1 cellular context compared by ENCODE assay signal in the genomic region with DNA sequence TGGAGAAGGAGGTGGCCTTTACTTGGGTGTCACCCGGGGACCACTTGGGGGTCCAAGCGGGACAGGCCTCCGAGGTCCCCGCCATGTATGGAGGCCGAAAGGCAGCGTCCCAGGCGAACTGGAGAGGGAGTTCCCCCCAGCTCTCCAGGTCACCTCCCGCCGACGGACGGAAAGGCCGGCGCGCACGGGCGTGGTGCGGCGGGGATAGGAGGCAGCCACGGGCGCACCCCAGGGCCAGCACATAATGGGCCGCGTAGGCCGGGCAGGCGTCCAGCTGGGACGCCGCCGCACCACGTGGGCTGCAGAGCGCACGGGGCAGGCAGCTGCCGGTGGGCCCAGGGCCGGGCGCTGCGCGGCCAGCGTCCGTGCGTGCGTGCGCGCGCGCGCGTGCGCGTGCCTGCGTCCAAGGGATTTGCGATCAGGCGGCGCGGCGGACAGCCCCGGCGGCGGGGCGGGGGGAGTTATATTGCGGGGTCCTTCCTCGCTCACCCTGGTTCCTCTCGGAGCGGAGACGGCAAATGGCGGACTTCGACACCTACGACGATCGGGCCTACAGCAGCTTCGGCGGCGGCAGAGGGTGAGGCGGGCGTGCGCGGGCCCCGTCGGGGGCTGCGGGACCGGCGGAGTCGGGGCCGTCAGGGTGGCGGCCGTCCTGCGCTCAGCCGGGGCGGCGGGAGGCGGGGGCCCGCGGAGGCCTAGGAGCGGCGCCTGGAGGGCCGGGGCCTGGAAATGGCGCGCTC.
TF ChIP-seq lines count a peak whose summit lies in the region.

A gene (plus strand): TSS at position 491 of the 740 bp plus-strand sequence. CDS start 28 bp downstream, at position 519.

TF ChIP-seq in K562, 482 proteins besides CTCF, POLR2A, EP300 and RAD21 (continued from another document and continues in another):
- no peak for TF ChIP-seq KLF6 (CRISPR knock-in tag; IDR thresholded peaks at IDR 0.05; ENCODE audit: borderline replicate concordance)
- TF ChIP-seq CBX2 (IDR thresholded peaks at IDR 0.05; ENCODE audit: insufficient read depth, low read length, poor library complexity, severe bottlenecking) = no peak
- TF ChIP-seq CEBPG (CRISPR knock-in tag; IDR thresholded peaks at IDR 0.05) = no peak; the same call in 1 of the 2 replicates
- no peak for TF ChIP-seq CEBPG (tag; conservative IDR thresholded peaks at IDR 0.05 in 1 of 2, IDR thresholded peaks at IDR 0.05 in 1 of 2)
- no peak for TF ChIP-seq SMARCC2 (IDR thresholded peaks at IDR 0.05; ENCODE audit: low read depth)
- TF ChIP-seq, protein P1, sequence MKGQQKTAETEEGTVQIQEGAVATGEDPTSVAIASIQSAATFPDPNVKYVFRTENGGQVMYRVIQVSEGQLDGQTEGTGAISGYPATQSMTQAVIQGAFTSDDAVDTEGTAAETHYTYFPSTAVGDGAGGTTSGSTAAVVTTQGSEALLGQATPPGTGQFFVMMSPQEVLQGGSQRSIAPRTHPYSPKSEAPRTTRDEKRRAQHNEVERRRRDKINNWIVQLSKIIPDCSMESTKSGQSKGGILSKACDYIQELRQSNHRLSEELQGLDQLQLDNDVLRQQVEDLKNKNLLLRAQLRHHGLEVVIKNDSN (CRISPR knock-in tag; IDR thresholded peaks at IDR 0.05) = peak; percentile 90
- TF ChIP-seq ZNF121 (CRISPR knock-in tag; conservative IDR thresholded peaks at IDR 0.05) = peak; percentile 36; the same call in 1 of the 2 replicates
- TF ChIP-seq MCM3 (IDR thresholded peaks at IDR 0.05) = no peak
- TF ChIP-seq MTA3 (IDR thresholded peaks at IDR 0.05; ENCODE audit: borderline replicate concordance) = peak; percentile 94
- peak; percentile 68; the same call in 1 of the 2 replicates for TF ChIP-seq E2F3 (CRISPR knock-in tag; IDR thresholded peaks at IDR 0.05)
- no peak for TF ChIP-seq CHCHD3 (CRISPR knock-in tag; IDR thresholded peaks at IDR 0.05)
- TF ChIP-seq ZNF695 (CRISPR knock-in tag; IDR thresholded peaks at IDR 0.05) = 0 out of 2 replicates have a peak, but pooled peaks have one; percentile 58
- TF ChIP-seq SRF (CRISPR knock-in tag; IDR thresholded peaks at IDR 0.05) = 0 out of 4 replicates have a peak, but pooled peaks of 1 of the 2 experiments have one; percentile 48
- no peak for TF ChIP-seq RFX1 (IDR thresholded peaks at IDR 0.05)
- peak; percentile 97 for TF ChIP-seq RBBP5 (IDR thresholded peaks at IDR 0.05; ENCODE audit: borderline replicate concordance, insufficient read depth, low read length, poor library complexity, severe bottlenecking)
- peak; percentile 60; the same call in 1 of the 2 replicates for TF ChIP-seq RNF2 (IDR thresholded peaks at IDR 0.05)
- TF ChIP-seq, protein P2, sequence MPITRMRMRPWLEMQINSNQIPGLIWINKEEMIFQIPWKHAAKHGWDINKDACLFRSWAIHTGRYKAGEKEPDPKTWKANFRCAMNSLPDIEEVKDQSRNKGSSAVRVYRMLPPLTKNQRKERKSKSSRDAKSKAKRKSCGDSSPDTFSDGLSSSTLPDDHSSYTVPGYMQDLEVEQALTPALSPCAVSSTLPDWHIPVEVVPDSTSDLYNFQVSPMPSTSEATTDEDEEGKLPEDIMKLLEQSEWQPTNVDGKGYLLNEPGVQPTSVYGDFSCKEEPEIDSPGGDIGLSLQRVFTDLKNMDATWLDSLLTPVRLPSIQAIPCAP (CRISPR knock-in tag; IDR thresholded peaks at IDR 0.05; ENCODE audit: borderline replicate concordance) = peak; percentile 92; the same call in 1 of the 2 replicates
- TF ChIP-seq, protein P3, sequence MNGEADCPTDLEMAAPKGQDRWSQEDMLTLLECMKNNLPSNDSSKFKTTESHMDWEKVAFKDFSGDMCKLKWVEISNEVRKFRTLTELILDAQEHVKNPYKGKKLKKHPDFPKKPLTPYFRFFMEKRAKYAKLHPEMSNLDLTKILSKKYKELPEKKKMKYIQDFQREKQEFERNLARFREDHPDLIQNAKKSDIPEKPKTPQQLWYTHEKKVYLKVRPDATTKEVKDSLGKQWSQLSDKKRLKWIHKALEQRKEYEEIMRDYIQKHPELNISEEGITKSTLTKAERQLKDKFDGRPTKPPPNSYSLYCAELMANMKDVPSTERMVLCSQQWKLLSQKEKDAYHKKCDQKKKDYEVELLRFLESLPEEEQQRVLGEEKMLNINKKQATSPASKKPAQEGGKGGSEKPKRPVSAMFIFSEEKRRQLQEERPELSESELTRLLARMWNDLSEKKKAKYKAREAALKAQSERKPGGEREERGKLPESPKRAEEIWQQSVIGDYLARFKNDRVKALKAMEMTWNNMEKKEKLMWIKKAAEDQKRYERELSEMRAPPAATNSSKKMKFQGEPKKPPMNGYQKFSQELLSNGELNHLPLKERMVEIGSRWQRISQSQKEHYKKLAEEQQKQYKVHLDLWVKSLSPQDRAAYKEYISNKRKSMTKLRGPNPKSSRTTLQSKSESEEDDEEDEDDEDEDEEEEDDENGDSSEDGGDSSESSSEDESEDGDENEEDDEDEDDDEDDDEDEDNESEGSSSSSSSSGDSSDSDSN (IDR thresholded peaks at IDR 0.05; ENCODE audit: borderline replicate concordance in 1 of 2, low read depth in 2 of 2, low read length in 2 of 2) = peak; percentile 65 to 89; a peak in 3 of 4 replicates
- no peak for TF ChIP-seq LARP7 (IDR thresholded peaks at IDR 0.05)
- no peak for TF ChIP-seq ZNF274 (IDR thresholded peaks at IDR 0.05; ENCODE audit: borderline replicate concordance, low read depth, low read length)
- TF ChIP-seq, protein P4, sequence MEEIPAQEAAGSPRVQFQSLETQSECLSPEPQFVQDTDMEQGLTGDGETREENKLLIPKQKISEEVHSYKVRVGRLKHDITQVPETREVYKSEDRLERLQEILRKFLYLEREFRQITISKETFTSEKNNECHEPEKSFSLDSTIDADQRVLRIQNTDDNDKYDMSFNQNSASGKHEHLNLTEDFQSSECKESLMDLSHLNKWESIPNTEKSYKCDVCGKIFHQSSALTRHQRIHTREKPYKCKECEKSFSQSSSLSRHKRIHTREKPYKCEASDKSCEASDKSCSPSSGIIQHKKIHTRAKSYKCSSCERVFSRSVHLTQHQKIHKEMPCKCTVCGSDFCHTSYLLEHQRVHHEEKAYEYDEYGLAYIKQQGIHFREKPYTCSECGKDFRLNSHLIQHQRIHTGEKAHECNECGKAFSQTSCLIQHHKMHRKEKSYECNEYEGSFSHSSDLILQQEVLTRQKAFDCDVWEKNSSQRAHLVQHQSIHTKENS (CRISPR knock-in tag; IDR thresholded peaks at IDR 0.05) = no peak
- TF ChIP-seq, protein P5, sequence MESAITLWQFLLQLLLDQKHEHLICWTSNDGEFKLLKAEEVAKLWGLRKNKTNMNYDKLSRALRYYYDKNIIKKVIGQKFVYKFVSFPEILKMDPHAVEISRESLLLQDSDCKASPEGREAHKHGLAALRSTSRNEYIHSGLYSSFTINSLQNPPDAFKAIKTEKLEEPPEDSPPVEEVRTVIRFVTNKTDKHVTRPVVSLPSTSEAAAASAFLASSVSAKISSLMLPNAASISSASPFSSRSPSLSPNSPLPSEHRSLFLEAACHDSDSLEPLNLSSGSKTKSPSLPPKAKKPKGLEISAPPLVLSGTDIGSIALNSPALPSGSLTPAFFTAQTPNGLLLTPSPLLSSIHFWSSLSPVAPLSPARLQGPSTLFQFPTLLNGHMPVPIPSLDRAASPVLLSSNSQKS (CRISPR knock-in tag; IDR thresholded peaks at IDR 0.05) = no peak
- no peak for TF ChIP-seq ZNF316 (IDR thresholded peaks at IDR 0.05)
- TF ChIP-seq, protein P6, sequence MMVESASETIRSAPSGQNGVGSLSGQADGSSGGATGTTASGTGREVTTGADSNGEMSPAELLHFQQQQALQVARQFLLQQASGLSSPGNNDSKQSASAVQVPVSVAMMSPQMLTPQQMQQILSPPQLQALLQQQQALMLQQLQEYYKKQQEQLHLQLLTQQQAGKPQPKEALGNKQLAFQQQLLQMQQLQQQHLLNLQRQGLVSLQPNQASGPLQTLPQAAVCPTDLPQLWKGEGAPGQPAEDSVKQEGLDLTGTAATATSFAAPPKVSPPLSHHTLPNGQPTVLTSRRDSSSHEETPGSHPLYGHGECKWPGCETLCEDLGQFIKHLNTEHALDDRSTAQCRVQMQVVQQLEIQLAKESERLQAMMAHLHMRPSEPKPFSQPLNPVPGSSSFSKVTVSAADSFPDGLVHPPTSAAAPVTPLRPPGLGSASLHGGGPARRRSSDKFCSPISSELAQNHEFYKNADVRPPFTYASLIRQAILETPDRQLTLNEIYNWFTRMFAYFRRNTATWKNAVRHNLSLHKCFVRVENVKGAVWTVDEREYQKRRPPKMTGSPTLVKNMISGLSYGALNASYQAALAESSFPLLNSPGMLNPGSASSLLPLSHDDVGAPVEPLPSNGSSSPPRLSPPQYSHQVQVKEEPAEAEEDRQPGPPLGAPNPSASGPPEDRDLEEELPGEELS (CRISPR knock-in tag; IDR thresholded peaks at IDR 0.05; ENCODE audit: borderline replicate concordance) = peak; percentile 99
- no peak for TF ChIP-seq FOS (IDR thresholded peaks at IDR 0.05; ENCODE audit: extremely low read depth, insufficient read length)
- TF ChIP-seq RBM14 (IDR thresholded peaks at IDR 0.05; ENCODE audit: borderline replicate concordance, insufficient read depth, low read depth, low read length) = no peak
- TF ChIP-seq, protein P7, sequence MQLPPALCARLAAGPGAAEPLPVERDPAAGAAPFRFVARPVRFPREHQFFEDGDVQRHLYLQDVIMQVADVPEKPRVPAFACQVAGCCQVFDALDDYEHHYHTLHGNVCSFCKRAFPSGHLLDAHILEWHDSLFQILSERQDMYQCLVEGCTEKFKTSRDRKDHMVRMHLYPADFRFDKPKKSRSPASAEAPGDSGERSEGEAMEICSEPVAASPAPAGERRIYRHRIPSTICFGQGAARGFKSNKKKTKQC (CRISPR knock-in tag; IDR thresholded peaks at IDR 0.05) = peak; percentile 100
- TF ChIP-seq, protein P8, sequence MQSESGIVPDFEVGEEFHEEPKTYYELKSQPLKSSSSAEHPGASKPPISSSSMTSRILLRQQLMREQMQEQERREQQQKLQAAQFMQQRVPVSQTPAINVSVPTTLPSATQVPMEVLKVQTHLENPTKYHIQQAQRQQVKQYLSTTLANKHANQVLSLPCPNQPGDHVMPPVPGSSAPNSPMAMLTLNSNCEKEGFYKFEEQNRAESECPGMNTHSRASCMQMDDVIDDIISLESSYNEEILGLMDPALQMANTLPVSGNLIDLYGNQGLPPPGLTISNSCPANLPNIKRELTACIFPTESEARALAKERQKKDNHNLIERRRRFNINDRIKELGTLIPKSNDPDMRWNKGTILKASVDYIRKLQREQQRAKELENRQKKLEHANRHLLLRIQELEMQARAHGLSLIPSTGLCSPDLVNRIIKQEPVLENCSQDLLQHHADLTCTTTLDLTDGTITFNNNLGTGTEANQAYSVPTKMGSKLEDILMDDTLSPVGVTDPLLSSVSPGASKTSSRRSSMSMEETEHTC (IDR thresholded peaks at IDR 0.05) = no peak
- TF ChIP-seq ZSCAN32 (CRISPR knock-in tag; IDR thresholded peaks at IDR 0.05) = peak; percentile 34; the same call in 1 of the 2 replicates
- TF ChIP-seq, protein P9, sequence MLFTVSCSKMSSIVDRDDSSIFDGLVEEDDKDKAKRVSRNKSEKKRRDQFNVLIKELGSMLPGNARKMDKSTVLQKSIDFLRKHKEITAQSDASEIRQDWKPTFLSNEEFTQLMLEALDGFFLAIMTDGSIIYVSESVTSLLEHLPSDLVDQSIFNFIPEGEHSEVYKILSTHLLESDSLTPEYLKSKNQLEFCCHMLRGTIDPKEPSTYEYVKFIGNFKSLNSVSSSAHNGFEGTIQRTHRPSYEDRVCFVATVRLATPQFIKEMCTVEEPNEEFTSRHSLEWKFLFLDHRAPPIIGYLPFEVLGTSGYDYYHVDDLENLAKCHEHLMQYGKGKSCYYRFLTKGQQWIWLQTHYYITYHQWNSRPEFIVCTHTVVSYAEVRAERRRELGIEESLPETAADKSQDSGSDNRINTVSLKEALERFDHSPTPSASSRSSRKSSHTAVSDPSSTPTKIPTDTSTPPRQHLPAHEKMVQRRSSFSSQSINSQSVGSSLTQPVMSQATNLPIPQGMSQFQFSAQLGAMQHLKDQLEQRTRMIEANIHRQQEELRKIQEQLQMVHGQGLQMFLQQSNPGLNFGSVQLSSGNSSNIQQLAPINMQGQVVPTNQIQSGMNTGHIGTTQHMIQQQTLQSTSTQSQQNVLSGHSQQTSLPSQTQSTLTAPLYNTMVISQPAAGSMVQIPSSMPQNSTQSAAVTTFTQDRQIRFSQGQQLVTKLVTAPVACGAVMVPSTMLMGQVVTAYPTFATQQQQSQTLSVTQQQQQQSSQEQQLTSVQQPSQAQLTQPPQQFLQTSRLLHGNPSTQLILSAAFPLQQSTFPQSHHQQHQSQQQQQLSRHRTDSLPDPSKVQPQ (CRISPR knock-in tag; IDR thresholded peaks at IDR 0.05; ENCODE audit: borderline replicate concordance) = no peak
- TF ChIP-seq POLR3A (IDR thresholded peaks at IDR 0.05; ENCODE audit: borderline replicate concordance, extremely low read depth, insufficient read depth, insufficient read length) = no peak
- TF ChIP-seq, protein P10, sequence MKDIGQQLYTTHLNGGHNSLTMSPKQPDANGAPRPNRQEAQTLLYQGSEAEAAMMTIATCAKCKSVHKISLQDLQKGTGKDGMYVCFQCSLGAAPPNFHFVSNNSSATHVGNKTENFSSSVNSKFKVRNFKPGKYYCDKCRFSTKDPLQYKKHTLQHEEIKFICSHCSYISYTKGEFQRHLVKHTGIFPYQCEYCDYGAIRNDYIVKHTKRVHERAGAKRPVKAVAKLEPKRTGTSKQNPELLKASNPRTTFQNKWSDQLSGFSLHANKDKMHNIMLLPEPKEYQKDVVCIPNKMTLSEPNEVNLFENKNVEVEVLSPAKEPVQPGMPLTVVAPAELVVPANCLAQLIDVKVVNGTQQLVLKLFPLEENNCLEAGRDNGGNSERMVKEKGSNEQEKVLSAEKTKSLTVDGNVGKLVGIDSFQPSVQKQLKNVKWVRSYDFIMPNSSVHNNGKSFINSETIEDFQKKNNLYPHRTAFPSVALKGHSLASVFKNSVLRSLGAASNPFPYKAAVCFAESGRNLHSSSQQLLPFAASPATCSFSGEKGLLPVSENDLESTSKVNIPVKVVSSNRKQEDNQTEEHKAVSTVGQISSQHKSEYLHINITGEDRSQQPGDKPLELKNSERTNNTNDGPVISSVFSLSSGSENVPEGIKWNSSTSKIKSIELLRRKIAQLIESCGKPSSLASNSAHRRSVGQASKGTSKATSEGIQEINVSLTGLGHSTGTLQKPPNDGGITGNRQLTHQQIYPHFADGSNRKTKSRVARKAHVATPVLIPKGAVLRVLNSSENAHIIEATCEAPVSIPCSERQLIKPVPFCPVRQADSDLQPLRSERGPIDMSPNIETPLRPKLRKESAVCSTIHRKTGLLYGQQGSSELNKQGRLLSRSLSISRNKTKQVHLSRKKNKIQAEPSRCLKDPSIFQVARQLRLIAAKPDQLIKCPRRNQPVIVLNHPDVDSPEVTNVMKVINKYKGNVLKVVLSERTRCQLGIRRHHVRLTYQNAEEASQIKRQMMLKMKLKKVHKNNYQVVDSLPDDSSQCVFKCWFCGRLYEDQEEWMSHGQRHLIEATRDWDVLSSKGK (CRISPR knock-in tag; IDR thresholded peaks at IDR 0.05) = no peak
- peak; percentile 66; the same call in 1 of the 2 replicates for TF ChIP-seq ERF (CRISPR knock-in tag; IDR thresholded peaks at IDR 0.05)
- TF ChIP-seq, protein P11, sequence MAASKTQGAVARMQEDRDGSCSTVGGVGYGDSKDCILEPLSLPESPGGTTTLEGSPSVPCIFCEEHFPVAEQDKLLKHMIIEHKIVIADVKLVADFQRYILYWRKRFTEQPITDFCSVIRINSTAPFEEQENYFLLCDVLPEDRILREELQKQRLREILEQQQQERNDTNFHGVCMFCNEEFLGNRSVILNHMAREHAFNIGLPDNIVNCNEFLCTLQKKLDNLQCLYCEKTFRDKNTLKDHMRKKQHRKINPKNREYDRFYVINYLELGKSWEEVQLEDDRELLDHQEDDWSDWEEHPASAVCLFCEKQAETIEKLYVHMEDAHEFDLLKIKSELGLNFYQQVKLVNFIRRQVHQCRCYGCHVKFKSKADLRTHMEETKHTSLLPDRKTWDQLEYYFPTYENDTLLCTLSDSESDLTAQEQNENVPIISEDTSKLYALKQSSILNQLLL (CRISPR knock-in tag; IDR thresholded peaks at IDR 0.05; ENCODE audit: borderline replicate concordance) = no peak
- no peak for TF ChIP-seq SRSF7 (optimal IDR thresholded peaks at IDR 0.05; ENCODE audit: low read depth, low read length)
- TF ChIP-seq EHMT2 (IDR thresholded peaks at IDR 0.05) = no peak
- TF ChIP-seq HLTF (IDR thresholded peaks at IDR 0.05) = no peak
- TF ChIP-seq NR3C1 (CRISPR knock-in tag; IDR thresholded peaks at IDR 0.05) = peak; percentile 98
